1 cellular context compared by ENCODE assay signal in genomic region chr6:31169858-31170599, GRCh38.
A peak's percentile ranks its signal among the peaks of the same experiment; 100 is the strongest.
TF ChIP-seq lines count a peak whose summit lies in the region.

No MANE protein-coding gene starts in this region.

TF ChIP-seq in HepG2, 621 proteins besides CTCF, POLR2A, EP300 and RAD21:
- TF ChIP-seq ZNF891 (CRISPR knock-in tag; IDR thresholded peaks at IDR 0.05) = 0 out of 2 replicates have a peak, but pooled peaks have one; percentile 34
